In genomic region chr5:99061299-99061698, GRCh38 we compare ENCODE assay signal across 15 cellular contexts.
DNase-seq lines count a peak whose midpoint lies in the region; ATAC-seq, FAIRE-seq and TF ChIP-seq lines count a peak whose summit lies in the region.
"Had no signal": no experiment of that assay in that cellular context is flagged by ENCODE, and none has a peak within 500 bp of the region (broad histone marks: within the 10 kb centered on the region; RNA-seq: fewer than 3 reads in every experiment).

No MANE protein-coding gene starts in this region.

- intact Hi-C loops in activated B cell treated with CpG ODN at 0.5 μM for 24 hours (cut with micrococcal nuclease) (loop anchor here (2.0 to 5.0 kb wide), 2 partner anchors 56 to 1829 kb away; no protein-coding TSS in a partner anchor), cardiac septum (cut with DNase I) (loop anchor here (2.0 kb wide), 1 partner anchor 154 kb away; no protein-coding TSS in a partner anchor)

- H3K4me3 ChIP-seq in A549 (no peak overlapping the region), HAP-1 (no peak overlapping the region)
- H3K4me3 ChIP-seq: testis had no signal

- in situ Hi-C loops in HAP-1 (cut with MboI; ENCODE audit: low sequenced_read_pairs), result no loop called here

- no peaks in the 10 kb centered on the region for H3K27me3 ChIP-seq in HAP-1 (ENCODE audit: low read depth)
- H3K27me3 ChIP-seq: spleen, testis had no signal

- H3K4me1 ChIP-seq in A549 (0 out of 3 replicates have a peak, but pooled peaks cover 4% of the 10 kb centered on the region), HAP-1 (0 out of 2 replicates have a peak, but pooled peaks cover 3% of the 10 kb centered on the region)
- H3K4me1 ChIP-seq: testis had no signal

- peak overlapping the region; percentile 78 for H3K4me3 Mint-ChIP-seq in HFFc6
- no peak overlapping the region for H3K4me3 Mint-ChIP-seq in activated B cell treated with CpG ODN at 0.5 μM for 24 hours
- H3K4me3 Mint-ChIP-seq: activated naive CD8-positive, alpha-beta T cell treated with anti-CD3 and anti-CD28 coated beads, Interleukin-2, amount 10 ng/mL, durations not matched to agents 7 days and 5 days had no signal

- no peak for TF ChIP-seq EP300 in A549 (IDR thresholded peaks at IDR 0.05)

- H3K4me1 Mint-ChIP-seq in HFFc6 (ENCODE audit: low read depth) (peaks cover 52% of the 10 kb centered on the region), activated B cell treated with CpG ODN at 0.5 μM for 24 hours (peaks cover 48% of the 10 kb centered on the region)

- no peak for TF ChIP-seq POLR2A in A549 (IDR thresholded peaks at IDR 0.05; ENCODE audit: low read length)

- peak; percentile 36 to 63; a peak in 4 of 6 replicates for ATAC-seq in A549
- ATAC-seq in activated B cell treated with CpG ODN at 0.5 μM for 24 hours (ENCODE audit: low read depth), result no peak
- ATAC-seq in GM21825 (IDR thresholded peaks at IDR 0.05; ENCODE audit: unreplicated experiment), result no peak

- CTCF ChIA-PET in A549 (lab: Yijun Ruan, JAX), result interaction anchor here (0.8 to 3.9 kb wide), 14 partner anchors 10 to 221 kb away, joined by 3 to 28 read pairs (median 3); no protein-coding TSS in a partner anchor
- CTCF ChIA-PET in activated B cell treated with CpG ODN at 0.5 μM for 24 hours (lab: Charles Lee), result interaction anchor here (0.6 to 5.5 kb wide), 19 partner anchors 9 to 1900 kb away, joined by 3 to 44 read pairs (median 4); no protein-coding TSS in a partner anchor

- H3K9me3 ChIP-seq in A549 (no peaks in the 10 kb centered on the region), HAP-1 (no peaks in the 10 kb centered on the region)
- H3K9me3 ChIP-seq: esophagus muscularis mucosa, neutrophil, spleen, testis had no signal

- H3K4me2 ChIP-seq in A549, result peak overlapping the region; percentile 17; the same call in 1 of the 3 replicates

- FAIRE-seq in A549 (lab: Jason Lieb, UNC), result no peak

- no peaks in the 10 kb centered on the region for H3K9me3 Mint-ChIP-seq in HFFc6
- H3K9me3 Mint-ChIP-seq in activated B cell treated with CpG ODN at 0.5 μM for 24 hours, result no peaks in the 10 kb centered on the region
- H3K9me3 Mint-ChIP-seq: activated naive CD8-positive, alpha-beta T cell treated with anti-CD3 and anti-CD28 coated beads, Interleukin-2, amount 10 ng/mL, durations not matched to agents 7 days and 5 days had no signal

- peaks cover 2% of the 10 kb centered on the region; the same call in 1 of the 2 replicates for H3K27me3 Mint-ChIP-seq in HFFc6 (ENCODE audit: insufficient read depth)
- H3K27me3 Mint-ChIP-seq in activated B cell treated with CpG ODN at 0.5 μM for 24 hours, result no peaks in the 10 kb centered on the region

- H3K27ac Mint-ChIP-seq in HFFc6, result peak overlapping the region; percentile 90
- peak overlapping the region; percentile 19 for H3K27ac Mint-ChIP-seq in activated B cell treated with CpG ODN at 0.5 μM for 24 hours
- H3K27ac Mint-ChIP-seq: activated naive CD8-positive, alpha-beta T cell treated with anti-CD3 and anti-CD28 coated beads, Interleukin-2, amount 10 ng/mL, durations not matched to agents 7 days and 5 days had no signal

- TF ChIP-seq RAD21 in A549 (conservative IDR thresholded peaks at IDR 0.05 in 1 of 2, IDR thresholded peaks at IDR 0.05 in 1 of 2), result no peak

- TF ChIP-seq CTCF in A549 (IDR thresholded peaks at IDR 0.05) (no peak), HFFc6 (IDR thresholded peaks at IDR 0.05) (no peak), activated B cell treated with CpG ODN at 0.5 μM for 24 hours (IDR thresholded peaks at IDR 0.05) (no peak)

- POLR2A ChIA-PET in A549 (lab: Yijun Ruan, JAX), result no interaction called here
- POLR2A ChIA-PET in activated B cell treated with CpG ODN at 0.5 μM for 24 hours (lab: Charles Lee), result interaction anchor here (0.6 to 1.4 kb wide), 3 partner anchors 29 to 177 kb away, joined by 3 to 12 read pairs (median 3); no protein-coding TSS in a partner anchor

- no peaks in the 10 kb centered on the region for H3K36me3 ChIP-seq in HAP-1 (replicated peaks)
- H3K36me3 ChIP-seq: esophagus muscularis mucosa, neutrophil, spleen had no signal

- WGBS in A549 (ENCODE audit: missing lambda C conversion rate), result 16% methylated on average over 2 of the region's 2 CpGs

- H3K36me3 Mint-ChIP-seq in HFFc6 (ENCODE audit: low read depth) (peaks cover 4% of the 10 kb centered on the region; the same call in 1 of the 2 replicates), activated B cell treated with CpG ODN at 0.5 μM for 24 hours (ENCODE audit: low read depth) (no peaks in the 10 kb centered on the region)
- H3K36me3 Mint-ChIP-seq: activated naive CD8-positive, alpha-beta T cell treated with anti-CD3 and anti-CD28 coated beads, Interleukin-2, amount 10 ng/mL, durations not matched to agents 7 days and 5 days had no signal

- DNase-seq in A549 (ENCODE audit: low read depth in 1 of 2, low spot score in 1 of 2) (no peak), HFFc6 (peak; percentile 17), activated B cell treated with CpG ODN at 0.5 μM for 24 hours (no peak), kidney glomerular epithelial cell (lab: John Stamatoyannopoulos, UW) (peak; percentile 50), HAP-1 (ENCODE audit: low spot score in 2 of 2) (no peak), NCI-H1092 (lab: John Stamatoyannopoulos, UW) (no peak), cardiac septum (ENCODE audit: low spot score) (no peak)
- DNase-seq: activated naive CD8-positive, alpha-beta T cell treated with anti-CD3 and anti-CD28 coated beads, Interleukin-2, amount 10 ng/mL, durations not matched to agents 7 days and 5 days; Karpas-422; NCI-H187; spleen; testis had no signal

- no peak overlapping the region for H3K27ac ChIP-seq in A549
- H3K27ac ChIP-seq: esophagus muscularis mucosa, neutrophil, spleen, testis had no signal

TF ChIP-seq in A549, 52 proteins besides CTCF, POLR2A, EP300 and RAD21:
- TF ChIP-seq CBX8 (IDR thresholded peaks at IDR 0.05) (no peak), HOXB13 (CRISPR knock-in tag; IDR thresholded peaks at IDR 0.05; ENCODE audit: low read depth) (no peak), REST (IDR thresholded peaks at IDR 0.05) (no peak), RNF2 (IDR thresholded peaks at IDR 0.05; ENCODE audit: borderline replicate concordance, low read depth) (no peak)

Comparison
In these comparisons a context has a peak if more than half of its experiments do, and no peak if none do; other contexts are left out.
1. ATAC-seq: peak in A549 (2 of 2); none in activated B cell treated with CpG ODN at 0.5 μM for 24 hours (single experiment) and GM21825 (single experiment).
2. DNase-seq: peak in HFFc6 (single experiment) and kidney glomerular epithelial cell (single experiment); none in A549 (0 of 2), activated B cell treated with CpG ODN at 0.5 μM for 24 hours (single experiment), HAP-1 (0 of 2), NCI-H1092 (single experiment) and cardiac septum (single experiment).